9 cellular contexts compared by ENCODE assay signal in genomic region chr1:228407118-228408040, GRCh38. TPM values are rescaled to one million over a fixed set of nuclear protein-coding genes. Genes with fewer than 3 reads are reported as not detected.
DNase-seq lines count a peak whose midpoint lies in the region; ATAC-seq and TF ChIP-seq lines count a peak whose summit lies in the region.
"Had no signal": no experiment of that assay in that cellular context is flagged by ENCODE, and none has a peak within 500 bp of the region (broad histone marks: within the 10 kb centered on the region; RNA-seq: fewer than 3 reads in every experiment).

No MANE protein-coding gene starts in this region.

- peaks cover 52% of the 10 kb centered on the region for H3K36me3 Mint-ChIP-seq in Caco-2 (ENCODE audit: insufficient read depth, unreplicated experiment)
- H3K36me3 Mint-ChIP-seq in effector memory CD8-positive, alpha-beta T cell (ENCODE audit: insufficient read depth) = peaks cover 25% of the 10 kb centered on the region

- POLR2A ChIA-PET in Caco-2 (lab: Charles Lee) = interaction anchor here (0.6 to 2.1 kb wide), 16 partner anchors 9 to 325 kb away, joined by 3 to 31 read pairs (median 6); partner anchors contain the start of gene ARF1

- CTCF ChIA-PET in Caco-2 (lab: Charles Lee) = interaction anchor here (0.6 to 1.9 kb wide), 8 partner anchors 14 to 655 kb away, joined by 3 to 10 read pairs (median 7); a partner anchor contains a TSS

- H3K4me3 Mint-ChIP-seq in Caco-2 (ENCODE audit: unreplicated experiment) = peak overlapping the region; percentile 95
- peak overlapping the region; percentile 92 to 94 for H3K4me3 Mint-ChIP-seq in effector memory CD8-positive, alpha-beta T cell

- H3K9me3 ChIP-seq in Caco-2 (no peaks in the 10 kb centered on the region), KOPT-K1 (ENCODE audit: insufficient read depth, low read length, poor library complexity, severe bottlenecking) (no peaks in the 10 kb centered on the region)

- DNase-seq in Caco-2 = peak in 1 of 2 experiments; percentile 48
- DNase-seq in effector memory CD8-positive, alpha-beta T cell = no peak
- DNase-seq in omental fat pad (ENCODE audit: low spot score) = no peak
- DNase-seq in T1000 (lab: John Stamatoyannopoulos, UW) = no peak
- DNase-seq in UCSD-AML1 (lab: John Stamatoyannopoulos, UW; ENCODE audit: unreplicated experiment) = no peak
- DNase-seq in activated CD8-positive, alpha-beta memory T cell treated with anti-CD3 and anti-CD28 coated beads, Interleukin-2, amount 50 U/mL, for 48 hours = no peak

- no peaks in the 10 kb centered on the region for H3K9me3 Mint-ChIP-seq in Caco-2 (ENCODE audit: unreplicated experiment)
- no peaks in the 10 kb centered on the region for H3K9me3 Mint-ChIP-seq in effector memory CD8-positive, alpha-beta T cell

- peaks cover 20% of the 10 kb centered on the region for H3K4me1 Mint-ChIP-seq in Caco-2 (ENCODE audit: low read depth, unreplicated experiment)
- peaks cover 38 to 39% of the 10 kb centered on the region in 2 donors for H3K4me1 Mint-ChIP-seq in effector memory CD8-positive, alpha-beta T cell (ENCODE audit: low read depth in 2 of 2)

- no peaks in the 10 kb centered on the region for H3K27me3 ChIP-seq in Caco-2 (replicated peaks; ENCODE audit: control insufficient read depth, insufficient read depth, low read length)

- no peak for ATAC-seq in effector memory CD8-positive, alpha-beta T cell (replicated peaks)
- ATAC-seq in omental fat pad (ENCODE audit: low FRiP score) (peak; percentile 9), GM18517 (IDR thresholded peaks at IDR 0.05; ENCODE audit: unreplicated experiment) (no peak)

- no peaks in the 10 kb centered on the region for H3K27me3 Mint-ChIP-seq in Caco-2 (ENCODE audit: insufficient read depth, unreplicated experiment)
- H3K27me3 Mint-ChIP-seq in effector memory CD8-positive, alpha-beta T cell = no peaks in the 10 kb centered on the region

- peak overlapping the region; percentile 69 for H3K27ac ChIP-seq in KOPT-K1 (ENCODE audit: low read depth, low read length, poor library complexity, severe bottlenecking)

- H3K4me3 ChIP-seq in Caco-2 (ENCODE audit: low read depth, low read length) = peak overlapping the region; percentile 99

- TF ChIP-seq CTCF in Caco-2 (IDR thresholded peaks at IDR 0.05; ENCODE audit: insufficient read depth in 1 of 2, low read depth in 1 of 2, low read length in 1 of 2, severe bottlenecking in 1 of 2, unreplicated experiment in 1 of 2) = no peak
- TF ChIP-seq CTCF in omental fat pad (IDR thresholded peaks at IDR 0.05) = no peak

- BruUV-seq in Caco-2 (replicated peaks; lab: Mats Ljungman, UMichigan) = TSS peak; percentile 55

- H3K36me3 ChIP-seq in Caco-2 (ENCODE audit: control insufficient read depth, insufficient read depth, low read length) (peaks cover 6% of the 10 kb centered on the region), KOPT-K1 (ENCODE audit: insufficient read depth, low read length) (peaks cover 25% of the 10 kb centered on the region)

- H3K27ac Mint-ChIP-seq in Caco-2 (ENCODE audit: unreplicated experiment) = peak overlapping the region; percentile 93
- peak overlapping the region; percentile 85 to 95 for H3K27ac Mint-ChIP-seq in effector memory CD8-positive, alpha-beta T cell

- intact Hi-C loops in Caco-2 (cut with micrococcal nuclease; ENCODE audit: unreplicated experiment) = loop anchor here (1.0 kb wide), 2 partner anchors 26 to 50 kb away; a partner anchor contains a TSS

- peaks cover 26% of the 10 kb centered on the region for H3K4me1 ChIP-seq in Caco-2

RNA-seq across cellular contexts. Expression of gene TRIM11, which starts 0.7 kb away (rescaled TPM):
- total RNA-seq in Caco-2 (2022) (48.3 and 51.7 TPM in 2 replicates), omental fat pad (10 to 100 TPM; 11.3 to 23.5 (median 15.8) TPM)

RNA-seq across cellular contexts. Expression of gene TRIM17, which starts 9.3 kb away (rescaled TPM):
- 4.0 and 4.5 TPM in 2 replicates for total RNA-seq in Caco-2 (2022)
- 1 to 10 TPM in 2 of 4 donors, under 1 TPM in 1, not detected in 1; 0.96 to 3.3 (median 1.7) TPM for total RNA-seq in omental fat pad
- total RNA-seq: NCI-H460 had no signal
